ENCODE assay signal across 2 cellular contexts in genomic region chr13:77095288-77095687, GRCh38.
TF ChIP-seq lines count a peak whose summit lies in the region.

No MANE protein-coding gene starts in this region.

TF ChIP-seq in GM23338, 12 proteins besides CTCF, POLR2A, EP300 and RAD21:
- no peak for TF ChIP-seq ZNF114 (CRISPR knock-in tag; IDR thresholded peaks at IDR 0.05)
- no peak for TF ChIP-seq STAT1 (IDR thresholded peaks at IDR 0.05; ENCODE audit: unreplicated experiment)
- TF ChIP-seq EZH2 (IDR thresholded peaks at IDR 0.05; ENCODE audit: low read depth, unreplicated experiment): no peak
- TF ChIP-seq NANOG (IDR thresholded peaks at IDR 0.05; ENCODE audit: borderline replicate concordance): no peak
- TF ChIP-seq CREB1 (CRISPR knock-in tag; IDR thresholded peaks at IDR 0.05; ENCODE audit: low read depth): no peak
- TF ChIP-seq JUNB (IDR thresholded peaks at IDR 0.05; ENCODE audit: unreplicated experiment): no peak
- TF ChIP-seq, protein P1, sequence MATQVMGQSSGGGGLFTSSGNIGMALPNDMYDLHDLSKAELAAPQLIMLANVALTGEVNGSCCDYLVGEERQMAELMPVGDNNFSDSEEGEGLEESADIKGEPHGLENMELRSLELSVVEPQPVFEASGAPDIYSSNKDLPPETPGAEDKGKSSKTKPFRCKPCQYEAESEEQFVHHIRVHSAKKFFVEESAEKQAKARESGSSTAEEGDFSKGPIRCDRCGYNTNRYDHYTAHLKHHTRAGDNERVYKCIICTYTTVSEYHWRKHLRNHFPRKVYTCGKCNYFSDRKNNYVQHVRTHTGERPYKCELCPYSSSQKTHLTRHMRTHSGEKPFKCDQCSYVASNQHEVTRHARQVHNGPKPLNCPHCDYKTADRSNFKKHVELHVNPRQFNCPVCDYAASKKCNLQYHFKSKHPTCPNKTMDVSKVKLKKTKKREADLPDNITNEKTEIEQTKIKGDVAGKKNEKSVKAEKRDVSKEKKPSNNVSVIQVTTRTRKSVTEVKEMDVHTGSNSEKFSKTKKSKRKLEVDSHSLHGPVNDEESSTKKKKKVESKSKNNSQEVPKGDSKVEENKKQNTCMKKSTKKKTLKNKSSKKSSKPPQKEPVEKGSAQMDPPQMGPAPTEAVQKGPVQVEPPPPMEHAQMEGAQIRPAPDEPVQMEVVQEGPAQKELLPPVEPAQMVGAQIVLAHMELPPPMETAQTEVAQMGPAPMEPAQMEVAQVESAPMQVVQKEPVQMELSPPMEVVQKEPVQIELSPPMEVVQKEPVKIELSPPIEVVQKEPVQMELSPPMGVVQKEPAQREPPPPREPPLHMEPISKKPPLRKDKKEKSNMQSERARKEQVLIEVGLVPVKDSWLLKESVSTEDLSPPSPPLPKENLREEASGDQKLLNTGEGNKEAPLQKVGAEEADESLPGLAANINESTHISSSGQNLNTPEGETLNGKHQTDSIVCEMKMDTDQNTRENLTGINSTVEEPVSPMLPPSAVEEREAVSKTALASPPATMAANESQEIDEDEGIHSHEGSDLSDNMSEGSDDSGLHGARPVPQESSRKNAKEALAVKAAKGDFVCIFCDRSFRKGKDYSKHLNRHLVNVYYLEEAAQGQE (IDR thresholded peaks at IDR 0.05; ENCODE audit: unreplicated experiment): no peak
- no peak for TF ChIP-seq EZH2phosphoT487 (IDR thresholded peaks at IDR 0.05; ENCODE audit: unreplicated experiment)
- TF ChIP-seq, protein P2, sequence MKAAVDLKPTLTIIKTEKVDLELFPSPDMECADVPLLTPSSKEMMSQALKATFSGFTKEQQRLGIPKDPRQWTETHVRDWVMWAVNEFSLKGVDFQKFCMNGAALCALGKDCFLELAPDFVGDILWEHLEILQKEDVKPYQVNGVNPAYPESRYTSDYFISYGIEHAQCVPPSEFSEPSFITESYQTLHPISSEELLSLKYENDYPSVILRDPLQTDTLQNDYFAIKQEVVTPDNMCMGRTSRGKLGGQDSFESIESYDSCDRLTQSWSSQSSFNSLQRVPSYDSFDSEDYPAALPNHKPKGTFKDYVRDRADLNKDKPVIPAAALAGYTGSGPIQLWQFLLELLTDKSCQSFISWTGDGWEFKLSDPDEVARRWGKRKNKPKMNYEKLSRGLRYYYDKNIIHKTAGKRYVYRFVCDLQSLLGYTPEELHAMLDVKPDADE (IDR thresholded peaks at IDR 0.05): no peak
- no peak for TF ChIP-seq POLR2AphosphoS5 (IDR thresholded peaks at IDR 0.05; ENCODE audit: low read depth)
- TF ChIP-seq, protein P3, sequence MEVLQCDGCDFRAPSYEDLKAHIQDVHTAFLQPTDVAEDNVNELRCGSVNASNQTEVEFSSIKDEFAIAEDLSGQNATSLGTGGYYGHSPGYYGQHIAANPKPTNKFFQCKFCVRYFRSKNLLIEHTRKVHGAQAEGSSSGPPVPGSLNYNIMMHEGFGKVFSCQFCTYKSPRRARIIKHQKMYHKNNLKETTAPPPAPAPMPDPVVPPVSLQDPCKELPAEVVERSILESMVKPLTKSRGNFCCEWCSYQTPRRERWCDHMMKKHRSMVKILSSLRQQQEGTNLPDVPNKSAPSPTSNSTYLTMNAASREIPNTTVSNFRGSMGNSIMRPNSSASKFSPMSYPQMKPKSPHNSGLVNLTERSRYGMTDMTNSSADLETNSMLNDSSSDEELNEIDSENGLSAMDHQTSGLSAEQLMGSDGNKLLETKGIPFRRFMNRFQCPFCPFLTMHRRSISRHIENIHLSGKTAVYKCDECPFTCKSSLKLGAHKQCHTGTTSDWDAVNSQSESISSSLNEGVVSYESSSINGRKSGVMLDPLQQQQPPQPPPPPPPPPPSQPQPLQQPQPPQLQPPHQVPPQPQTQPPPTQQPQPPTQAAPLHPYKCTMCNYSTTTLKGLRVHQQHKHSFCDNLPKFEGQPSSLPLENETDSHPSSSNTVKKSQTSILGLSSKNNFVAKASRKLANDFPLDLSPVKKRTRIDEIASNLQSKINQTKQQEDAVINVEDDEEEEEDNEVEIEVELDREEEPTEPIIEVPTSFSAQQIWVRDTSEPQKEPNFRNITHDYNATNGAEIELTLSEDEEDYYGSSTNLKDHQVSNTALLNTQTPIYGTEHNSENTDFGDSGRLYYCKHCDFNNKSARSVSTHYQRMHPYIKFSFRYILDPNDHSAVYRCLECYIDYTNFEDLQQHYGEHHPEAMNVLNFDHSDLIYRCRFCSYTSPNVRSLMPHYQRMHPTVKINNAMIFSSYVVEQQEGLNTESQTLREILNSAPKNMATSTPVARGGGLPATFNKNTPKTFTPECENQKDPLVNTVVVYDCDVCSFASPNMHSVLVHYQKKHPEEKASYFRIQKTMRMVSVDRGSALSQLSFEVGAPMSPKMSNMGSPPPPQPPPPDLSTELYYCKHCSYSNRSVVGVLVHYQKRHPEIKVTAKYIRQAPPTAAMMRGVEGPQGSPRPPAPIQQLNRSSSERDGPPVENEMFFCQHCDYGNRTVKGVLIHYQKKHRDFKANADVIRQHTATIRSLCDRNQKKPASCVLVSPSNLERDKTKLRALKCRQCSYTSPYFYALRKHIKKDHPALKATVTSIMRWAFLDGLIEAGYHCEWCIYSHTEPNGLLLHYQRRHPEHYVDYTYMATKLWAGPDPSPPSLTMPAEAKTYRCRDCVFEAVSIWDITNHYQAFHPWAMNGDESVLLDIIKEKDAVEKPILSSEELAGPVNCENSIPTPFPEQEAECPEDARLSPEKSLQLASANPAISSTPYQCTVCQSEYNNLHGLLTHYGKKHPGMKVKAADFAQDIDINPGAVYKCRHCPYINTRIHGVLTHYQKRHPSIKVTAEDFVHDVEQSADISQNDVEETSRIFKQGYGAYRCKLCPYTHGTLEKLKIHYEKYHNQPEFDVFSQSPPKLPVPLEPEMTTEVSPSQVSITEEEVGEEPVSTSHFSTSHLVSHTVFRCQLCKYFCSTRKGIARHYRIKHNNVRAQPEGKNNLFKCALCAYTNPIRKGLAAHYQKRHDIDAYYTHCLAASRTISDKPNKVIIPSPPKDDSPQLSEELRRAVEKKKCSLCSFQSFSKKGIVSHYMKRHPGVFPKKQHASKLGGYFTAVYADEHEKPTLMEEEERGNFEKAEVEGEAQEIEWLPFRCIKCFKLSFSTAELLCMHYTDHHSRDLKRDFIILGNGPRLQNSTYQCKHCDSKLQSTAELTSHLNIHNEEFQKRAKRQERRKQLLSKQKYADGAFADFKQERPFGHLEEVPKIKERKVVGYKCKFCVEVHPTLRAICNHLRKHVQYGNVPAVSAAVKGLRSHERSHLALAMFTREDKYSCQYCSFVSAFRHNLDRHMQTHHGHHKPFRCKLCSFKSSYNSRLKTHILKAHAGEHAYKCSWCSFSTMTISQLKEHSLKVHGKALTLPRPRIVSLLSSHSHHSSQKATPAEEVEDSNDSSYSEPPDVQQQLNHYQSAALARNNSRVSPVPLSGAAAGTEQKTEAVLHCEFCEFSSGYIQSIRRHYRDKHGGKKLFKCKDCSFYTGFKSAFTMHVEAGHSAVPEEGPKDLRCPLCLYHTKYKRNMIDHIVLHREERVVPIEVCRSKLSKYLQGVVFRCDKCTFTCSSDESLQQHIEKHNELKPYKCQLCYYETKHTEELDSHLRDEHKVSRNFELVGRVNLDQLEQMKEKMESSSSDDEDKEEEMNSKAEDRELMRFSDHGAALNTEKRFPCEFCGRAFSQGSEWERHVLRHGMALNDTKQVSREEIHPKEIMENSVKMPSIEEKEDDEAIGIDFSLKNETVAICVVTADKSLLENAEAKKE (CRISPR knock-in tag; IDR thresholded peaks at IDR 0.05): no peak
- TF ChIP-seq ZNF331 (CRISPR knock-in tag; IDR thresholded peaks at IDR 0.05; ENCODE audit: low read depth): no peak

TF ChIP-seq in H1, 55 proteins besides CTCF, POLR2A, EP300 and RAD21:
- TF ChIP-seq CTBP2 (IDR thresholded peaks at IDR 0.05; ENCODE audit: borderline replicate concordance, insufficient read depth, insufficient read length, low read length) (no peak), HDAC6 (IDR thresholded peaks at IDR 0.05; ENCODE audit: low read depth, low read length) (no peak), RBBP5 (IDR thresholded peaks at IDR 0.05; ENCODE audit: borderline replicate concordance, low read depth, low read length) (no peak), SRF (IDR thresholded peaks at IDR 0.05; ENCODE audit: low read depth, low read length) (no peak)
- TF ChIP-seq, protein P4, sequence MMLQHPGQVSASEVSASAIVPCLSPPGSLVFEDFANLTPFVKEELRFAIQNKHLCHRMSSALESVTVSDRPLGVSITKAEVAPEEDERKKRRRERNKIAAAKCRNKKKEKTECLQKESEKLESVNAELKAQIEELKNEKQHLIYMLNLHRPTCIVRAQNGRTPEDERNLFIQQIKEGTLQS (IDR thresholded peaks at IDR 0.05; ENCODE audit: insufficient read depth, low read depth, low read length): no peak
- TF ChIP-seq, protein P5, sequence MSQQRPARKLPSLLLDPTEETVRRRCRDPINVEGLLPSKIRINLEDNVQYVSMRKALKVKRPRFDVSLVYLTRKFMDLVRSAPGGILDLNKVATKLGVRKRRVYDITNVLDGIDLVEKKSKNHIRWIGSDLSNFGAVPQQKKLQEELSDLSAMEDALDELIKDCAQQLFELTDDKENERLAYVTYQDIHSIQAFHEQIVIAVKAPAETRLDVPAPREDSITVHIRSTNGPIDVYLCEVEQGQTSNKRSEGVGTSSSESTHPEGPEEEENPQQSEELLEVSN (IDR thresholded peaks at IDR 0.05): no peak
TF ChIP-seq in H1: peak in this region for 0.
